14 cellular contexts compared by ENCODE assay signal in the genomic region with DNA sequence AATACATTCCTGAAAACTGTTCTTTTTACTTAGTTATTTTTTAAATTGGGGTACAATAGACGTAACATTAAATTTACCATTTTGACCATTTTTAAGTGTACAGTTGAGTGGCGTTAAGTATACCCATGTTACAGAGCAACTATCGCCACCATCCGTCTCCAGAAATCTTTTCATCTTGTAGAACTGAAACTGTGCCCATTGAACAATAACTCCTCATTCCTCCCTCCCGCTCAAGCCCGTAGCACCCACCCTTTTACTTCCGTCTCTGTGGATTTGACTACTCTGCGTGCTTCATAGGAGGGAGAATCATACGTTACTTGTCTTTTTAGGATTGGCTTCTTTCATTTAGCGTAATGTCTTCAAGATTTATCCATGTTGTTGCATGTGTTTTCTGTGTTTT. TPM values are rescaled to one million over a fixed set of nuclear protein-coding genes. Genes with fewer than 3 reads are reported as not detected.
DNase-seq lines count a peak whose midpoint lies in the region; ATAC-seq and TF ChIP-seq lines count a peak whose summit lies in the region.
"Had no signal": no experiment of that assay in that cellular context is flagged by ENCODE, and none has a peak within 500 bp of the region (broad histone marks: within the 10 kb centered on the region; RNA-seq: fewer than 3 reads in every experiment).

No MANE protein-coding gene starts in this region.

- H3K4me3 ChIP-seq in GM06990 (replicated peaks; ENCODE audit: low read depth, low read length) (peak overlapping the region; percentile 36), OCI-LY3 (ENCODE audit: low read length) (peak overlapping the region; percentile 27), MM.1S (ENCODE audit: low read length) (no peak overlapping the region), smooth muscle cell (no peak overlapping the region)
- H3K4me3 ChIP-seq: uterus had no signal

- H3K4me3 Mint-ChIP-seq in glutamatergic neuron (ENCODE audit: unreplicated experiment) = peak overlapping the region; percentile 3
- H3K4me3 Mint-ChIP-seq in Calu3 (ENCODE audit: low read depth, unreplicated experiment) = no peak overlapping the region
- H3K4me3 Mint-ChIP-seq: H9, WTC11 had no signal

- DNase-seq in GM06990 (ENCODE audit: extremely low read depth, insufficient read length) (no peak), glutamatergic neuron (no peak), Calu3 (no peak), MM.1S (no peak), dermis blood vessel endothelial cell (no peak), smooth muscle cell (lab: John Stamatoyannopoulos, UW; ENCODE audit: unreplicated experiment) (no peak)
- DNase-seq: H9, head of caudate nucleus, NCI-H510A treated with DMSO at 0.1 percent for 48 hours, SHP77, uterus had no signal

- H3K4me2 ChIP-seq in OCI-LY3 (ENCODE audit: low read length) (peak overlapping the region; percentile 71), MM.1S (ENCODE audit: low read depth, low read length) (no peak overlapping the region), smooth muscle cell (no peak overlapping the region)

- peaks cover 97% of the 10 kb centered on the region for H4K20me1 ChIP-seq in OCI-LY3 (ENCODE audit: insufficient read depth, low read length)
- H4K20me1 ChIP-seq in MM.1S (ENCODE audit: insufficient read depth, low read length) = no peaks in the 10 kb centered on the region
- no peaks in the 10 kb centered on the region for H4K20me1 ChIP-seq in smooth muscle cell (ENCODE audit: low read depth)

- H3K36me3 ChIP-seq in GM06990 (ENCODE audit: control insufficient read depth, insufficient read depth, low read length) (peaks cover 4% of the 10 kb centered on the region), OCI-LY3 (replicated peaks; ENCODE audit: low read depth, low read length) (peaks cover 54% of the 10 kb centered on the region), MM.1S (replicated peaks; ENCODE audit: insufficient read depth, low read length) (no peaks in the 10 kb centered on the region), smooth muscle cell (ENCODE audit: low read depth) (no peaks in the 10 kb centered on the region)
- H3K36me3 ChIP-seq: uterus had no signal

- ATAC-seq in GM19463 (IDR thresholded peaks at IDR 0.05; ENCODE audit: unreplicated experiment) = peak; percentile 20

- H3K4me1 Mint-ChIP-seq in glutamatergic neuron (ENCODE audit: low read depth, unreplicated experiment) (peaks cover 56% of the 10 kb centered on the region), Calu3 (ENCODE audit: low read depth, unreplicated experiment) (peaks cover 30% of the 10 kb centered on the region)

- intact Hi-C loops in Calu3 (cut with micrococcal nuclease; ENCODE audit: unreplicated experiment) = no loop called here

- H3K27ac ChIP-seq in OCI-LY3 (ENCODE audit: low read length) = peak overlapping the region; percentile 38
- H3K27ac ChIP-seq in MM.1S (ENCODE audit: low read length) = no peak overlapping the region
- no peak overlapping the region for H3K27ac ChIP-seq in smooth muscle cell (ENCODE audit: low read depth)
- H3K27ac ChIP-seq: uterus had no signal

- TF ChIP-seq CTCF in GM06990 (IDR thresholded peaks at IDR 0.05; ENCODE audit: insufficient read depth, low read length, poor library complexity, severe bottlenecking) (no peak), OCI-LY3 (IDR thresholded peaks at IDR 0.05; ENCODE audit: low read depth, low read length) (peak; percentile 52), glutamatergic neuron (IDR thresholded peaks at IDR 0.05; ENCODE audit: partially characterized antibody, unreplicated experiment) (no peak), Calu3 (IDR thresholded peaks at IDR 0.05; ENCODE audit: unreplicated experiment) (no peak), MM.1S (IDR thresholded peaks at IDR 0.05; ENCODE audit: low read length) (no peak), smooth muscle cell (IDR thresholded peaks at IDR 0.05; ENCODE audit: borderline replicate concordance, insufficient read depth, poor library complexity, severe bottlenecking) (no peak)

- peaks cover 10% of the 10 kb centered on the region for H3K27me3 Mint-ChIP-seq in glutamatergic neuron (ENCODE audit: unreplicated experiment)
- H3K27me3 Mint-ChIP-seq in Calu3 (ENCODE audit: unreplicated experiment) = no peaks in the 10 kb centered on the region

- no TSS peak for BruUV-seq in Calu3 (replicated peaks; lab: Mats Ljungman, UMichigan)

- no peaks in the 10 kb centered on the region for H3K9me2 ChIP-seq in MM.1S (replicated peaks; ENCODE audit: insufficient read depth, low read length)

- H3K27me3 ChIP-seq in GM06990 (replicated peaks; ENCODE audit: control insufficient read depth, insufficient read depth, low read length) (no peaks in the 10 kb centered on the region), OCI-LY3 (ENCODE audit: low read depth, low read length) (no peaks in the 10 kb centered on the region), MM.1S (replicated peaks; ENCODE audit: insufficient read depth, low read length) (no peaks in the 10 kb centered on the region), smooth muscle cell (ENCODE audit: low read depth) (no peaks in the 10 kb centered on the region)
- H3K27me3 ChIP-seq: uterus had no signal

- H3F3A ChIP-seq in MM.1S (ENCODE audit: insufficient read depth, low read length) (no peaks in the 10 kb centered on the region), smooth muscle cell (ENCODE audit: low read depth) (no peaks in the 10 kb centered on the region)

- H3K36me3 Mint-ChIP-seq in glutamatergic neuron (ENCODE audit: unreplicated experiment) (no peaks in the 10 kb centered on the region), Calu3 (ENCODE audit: insufficient read depth, unreplicated experiment) (no peaks in the 10 kb centered on the region)

- peaks cover 100% of the 10 kb centered on the region for H3K79me2 ChIP-seq in OCI-LY3 (ENCODE audit: low read length)
- no peaks in the 10 kb centered on the region for H3K79me2 ChIP-seq in MM.1S (ENCODE audit: low read length)
- no peaks in the 10 kb centered on the region for H3K79me2 ChIP-seq in smooth muscle cell (ENCODE audit: low read depth)

- H3K9me3 ChIP-seq in OCI-LY3 (ENCODE audit: insufficient read depth, low read length) (no peaks in the 10 kb centered on the region), MM.1S (replicated peaks; ENCODE audit: insufficient read depth, low read length) (no peaks in the 10 kb centered on the region), smooth muscle cell (replicated peaks; ENCODE audit: low read depth) (no peaks in the 10 kb centered on the region)
- H3K9me3 ChIP-seq: uterus had no signal

- 98% methylated on average over 10 of the region's 10 CpGs for WGBS in smooth muscle cell (ENCODE audit: low lambda C conversion rate)

- no peak overlapping the region for H2AFZ ChIP-seq in OCI-LY3 (ENCODE audit: low read depth, low read length)
- no peak overlapping the region for H2AFZ ChIP-seq in MM.1S (ENCODE audit: low read length)
- H2AFZ ChIP-seq in smooth muscle cell (ENCODE audit: low read depth) = no peak overlapping the region

- peaks cover 72% of the 10 kb centered on the region for H3K4me1 ChIP-seq in OCI-LY3 (ENCODE audit: low read length)
- no peaks in the 10 kb centered on the region for H3K4me1 ChIP-seq in MM.1S (ENCODE audit: low read length)
- peaks cover 7% of the 10 kb centered on the region for H3K4me1 ChIP-seq in smooth muscle cell (ENCODE audit: low read depth)
- H3K4me1 ChIP-seq: uterus had no signal

- CTCF ChIA-PET in Calu3 (lab: Charles Lee) = no interaction called here

- peak overlapping the region; percentile 4; the same call in 1 of the 2 replicates for H3K9ac ChIP-seq in OCI-LY3 (ENCODE audit: low read length)
- no peak overlapping the region for H3K9ac ChIP-seq in MM.1S (ENCODE audit: low read length)
- no peak overlapping the region for H3K9ac ChIP-seq in smooth muscle cell (ENCODE audit: low read depth)

- H3K9me3 Mint-ChIP-seq in glutamatergic neuron (ENCODE audit: unreplicated experiment) (peaks cover 8% of the 10 kb centered on the region), Calu3 (ENCODE audit: low read depth, unreplicated experiment) (no peaks in the 10 kb centered on the region)
- H3K9me3 Mint-ChIP-seq: H9 had no signal

- H3K27ac Mint-ChIP-seq in glutamatergic neuron (ENCODE audit: unreplicated experiment) (peak overlapping the region; percentile 85), Calu3 (ENCODE audit: unreplicated experiment) (no peak overlapping the region)

RNA-seq across cellular contexts. Expression of a gene that starts 55.3 kb away (rescaled TPM):
- total RNA-seq in glutamatergic neuron (ENCODE audit: unreplicated experiment) = 60.2 TPM
- total RNA-seq in Calu3 (2022) = 8.8 and 9.4 TPM in 2 replicates
- total RNA-seq in dermis blood vessel endothelial cell = 16.2 and 25.3 TPM in 2 replicates
- 6.7 and 12.9 TPM in 2 replicates for total RNA-seq in smooth muscle cell
- polyA plus RNA-seq in smooth muscle cell = 2.6 and 4.3 TPM in 2 replicates

Comparison
In these comparisons a context has a peak if more than half of its experiments do, and no peak if none do; other contexts are left out.
1. H3K4me3 ChIP-seq: peak in GM06990 (single experiment) and OCI-LY3 (single experiment); none in MM.1S (single experiment) and smooth muscle cell (single experiment).